22 cellular contexts compared by ENCODE assay signal in the genomic region with DNA sequence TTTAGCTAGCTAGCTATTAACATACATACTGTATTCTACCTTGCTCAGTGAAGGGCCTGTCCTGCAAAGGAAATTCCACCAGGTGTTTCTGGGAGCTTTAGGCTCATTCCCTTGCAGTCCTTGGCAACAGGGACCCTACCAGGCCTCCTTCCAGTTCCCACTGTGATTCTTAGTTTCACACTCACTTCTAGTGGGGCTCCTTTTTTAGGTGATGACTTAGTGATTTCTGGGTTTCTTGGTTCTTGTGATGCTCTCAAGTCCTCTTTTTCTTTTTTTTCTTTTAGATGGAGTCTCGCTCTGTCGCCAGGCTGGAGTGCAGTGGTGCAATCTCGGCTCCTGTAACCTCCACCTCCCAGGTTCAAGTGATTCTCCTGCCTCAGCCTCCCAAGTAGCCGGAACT.
"Had no signal": no experiment of that assay in that cellular context is flagged by ENCODE, and none has a peak within 500 bp of the region (broad histone marks: within the 10 kb centered on the region; RNA-seq: fewer than 3 reads in every experiment).

No MANE protein-coding gene starts in this region.

- H3K4me3 ChIP-seq: MG63, SJSA1, SK-N-MC had no signal

- H3K9me3 ChIP-seq: MG63, SJSA1 had no signal

- H3K27ac ChIP-seq: SJSA1, SK-N-MC had no signal

- FAIRE-seq: RCC 7860 had no signal

- H3K36me3 ChIP-seq: MG63, SJSA1 had no signal

- H3K27me3 ChIP-seq: MG63, SJSA1 had no signal

- DNase-seq: IMR-90, Karpas-422, KG1, MG63, NCI-H1092, NCI-H1105 treated with DMSO at 0.1 percent for 48 hours, NCI-H1417 treated with DMSO at 0.1 percent for 48 hours, NCI-H146, NCI-H1694 treated with DMSO at 0.1 percent for 48 hours, NCI-H1930, NCI-H2081, NCI-H2107, NCI-H2227 treated with DMSO at 0.1 percent for 48 hours, NCI-H524, NCI-H69, NCI-H774, Right ventricle myocardium superior, RPMI8226, SIG-M5 had no signal
